ENCODE assay signal across 1 cellular context in the genomic region with DNA sequence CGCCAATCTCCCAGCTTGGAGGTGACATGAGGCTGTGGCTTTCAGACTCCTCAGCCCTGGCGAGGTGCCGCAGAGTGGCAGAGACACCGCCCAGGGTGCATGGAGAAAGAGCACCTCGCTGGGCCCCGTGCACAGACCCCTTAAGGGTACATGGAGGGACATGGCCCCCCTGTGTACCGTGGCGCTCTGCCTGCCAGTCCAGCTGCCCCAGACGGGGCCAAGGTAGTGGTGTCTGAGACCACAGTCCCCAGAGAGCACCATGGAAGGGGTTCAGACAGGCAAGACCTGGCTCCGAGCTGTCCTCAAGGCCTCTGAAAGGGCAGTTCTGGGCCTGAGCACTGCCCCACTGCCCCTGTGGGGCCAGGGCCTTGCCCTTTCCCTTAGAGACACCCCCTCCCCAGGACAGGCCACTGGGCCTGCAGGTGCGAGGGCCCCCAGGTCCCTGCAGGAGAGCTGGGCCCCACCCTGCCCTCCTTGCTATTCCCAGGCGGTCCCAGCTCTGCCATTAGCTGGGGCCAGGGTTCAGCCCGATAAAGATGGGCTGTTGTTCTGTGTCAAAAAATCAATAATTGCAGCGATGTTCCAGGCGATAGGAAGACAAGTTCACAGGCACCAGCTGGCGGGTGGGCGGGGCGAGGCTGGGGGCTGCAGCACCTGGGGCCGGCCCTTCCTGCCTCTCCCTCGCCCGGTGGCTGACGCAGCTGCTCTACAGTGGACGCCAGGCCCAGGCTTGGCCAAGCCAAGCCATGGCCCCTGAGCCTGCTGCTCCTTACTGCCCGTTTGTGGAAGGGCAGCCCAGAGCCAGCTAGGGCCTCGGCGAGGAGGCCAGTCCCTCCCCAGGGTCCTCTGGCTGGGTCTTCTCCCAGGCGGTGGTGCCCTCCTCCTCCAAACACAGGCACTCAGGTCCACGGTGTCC.
TF ChIP-seq lines count a peak whose summit lies in the region.

No MANE protein-coding gene starts in this region.

TF ChIP-seq in HepG2, 621 proteins besides CTCF, POLR2A, EP300 and RAD21 (continued from another document and continues in another):
- peak; percentile 40; the same call in 1 of the 2 replicates for TF ChIP-seq ZNF530 (CRISPR knock-in tag; IDR thresholded peaks at IDR 0.05; ENCODE audit: low read depth)
- no peak for TF ChIP-seq U2AF1 (optimal IDR thresholded peaks at IDR 0.05; ENCODE audit: low read depth, low read length)
- no peak for TF ChIP-seq ZFYVE20 (CRISPR knock-in tag; IDR thresholded peaks at IDR 0.05; ENCODE audit: borderline replicate concordance, low read depth)
- peak; percentile 74 for TF ChIP-seq CBX1 (IDR thresholded peaks at IDR 0.05; ENCODE audit: low read depth)
- TF ChIP-seq KAT7 (CRISPR knock-in tag; IDR thresholded peaks at IDR 0.05; ENCODE audit: borderline replicate concordance): peak; percentile 39; the same call in 1 of the 2 replicates
- TF ChIP-seq MAF1 (CRISPR knock-in tag; IDR thresholded peaks at IDR 0.05; ENCODE audit: borderline replicate concordance): no peak; the same call in 1 of the 2 replicates
- peak; percentile 79; the same call in 1 of the 2 replicates for TF ChIP-seq ZNF790 (CRISPR knock-in tag; IDR thresholded peaks at IDR 0.05; ENCODE audit: borderline replicate concordance)
- TF ChIP-seq, protein P1, sequence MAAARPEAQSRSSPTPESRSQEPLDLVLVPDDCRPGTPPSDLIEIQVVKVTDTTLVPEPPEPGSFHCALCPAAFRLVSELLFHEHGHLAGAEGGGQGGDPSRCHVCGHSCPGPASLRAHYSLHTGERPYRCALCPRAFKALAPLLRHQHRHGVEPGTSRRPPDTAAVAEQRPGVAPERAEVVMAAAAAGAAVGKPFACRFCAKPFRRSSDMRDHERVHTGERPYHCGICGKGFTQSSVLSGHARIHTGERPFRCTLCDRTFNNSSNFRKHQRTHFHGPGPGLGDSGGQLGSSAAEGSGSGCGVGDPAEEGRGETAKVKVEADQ (CRISPR knock-in tag; IDR thresholded peaks at IDR 0.05; ENCODE audit: borderline replicate concordance): peak; percentile 55; the same call in 1 of the 2 replicates
- TF ChIP-seq, protein P2, sequence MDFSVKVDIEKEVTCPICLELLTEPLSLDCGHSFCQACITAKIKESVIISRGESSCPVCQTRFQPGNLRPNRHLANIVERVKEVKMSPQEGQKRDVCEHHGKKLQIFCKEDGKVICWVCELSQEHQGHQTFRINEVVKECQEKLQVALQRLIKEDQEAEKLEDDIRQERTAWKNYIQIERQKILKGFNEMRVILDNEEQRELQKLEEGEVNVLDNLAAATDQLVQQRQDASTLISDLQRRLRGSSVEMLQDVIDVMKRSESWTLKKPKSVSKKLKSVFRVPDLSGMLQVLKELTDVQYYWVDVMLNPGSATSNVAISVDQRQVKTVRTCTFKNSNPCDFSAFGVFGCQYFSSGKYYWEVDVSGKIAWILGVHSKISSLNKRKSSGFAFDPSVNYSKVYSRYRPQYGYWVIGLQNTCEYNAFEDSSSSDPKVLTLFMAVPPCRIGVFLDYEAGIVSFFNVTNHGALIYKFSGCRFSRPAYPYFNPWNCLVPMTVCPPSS (IDR thresholded peaks at IDR 0.05): no peak
- peak; percentile 63; the same call in 1 of the 2 replicates for TF ChIP-seq ZBTB21 (CRISPR knock-in tag; IDR thresholded peaks at IDR 0.05)
- TF ChIP-seq, protein P3, sequence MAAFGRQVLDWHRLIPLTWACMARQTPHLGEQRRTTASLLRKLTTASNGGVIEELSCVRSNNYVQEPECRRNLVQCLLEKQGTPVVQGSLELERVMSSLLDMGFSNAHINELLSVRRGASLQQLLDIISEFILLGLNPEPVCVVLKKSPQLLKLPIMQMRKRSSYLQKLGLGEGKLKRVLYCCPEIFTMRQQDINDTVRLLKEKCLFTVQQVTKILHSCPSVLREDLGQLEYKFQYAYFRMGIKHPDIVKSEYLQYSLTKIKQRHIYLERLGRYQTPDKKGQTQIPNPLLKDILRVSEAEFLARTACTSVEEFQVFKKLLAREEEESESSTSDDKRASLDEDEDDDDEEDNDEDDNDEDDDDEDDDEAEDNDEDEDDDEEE (CRISPR knock-in tag; IDR thresholded peaks at IDR 0.05): peak; percentile 62; the same call in 1 of the 2 replicates
- TF ChIP-seq, protein P4, sequence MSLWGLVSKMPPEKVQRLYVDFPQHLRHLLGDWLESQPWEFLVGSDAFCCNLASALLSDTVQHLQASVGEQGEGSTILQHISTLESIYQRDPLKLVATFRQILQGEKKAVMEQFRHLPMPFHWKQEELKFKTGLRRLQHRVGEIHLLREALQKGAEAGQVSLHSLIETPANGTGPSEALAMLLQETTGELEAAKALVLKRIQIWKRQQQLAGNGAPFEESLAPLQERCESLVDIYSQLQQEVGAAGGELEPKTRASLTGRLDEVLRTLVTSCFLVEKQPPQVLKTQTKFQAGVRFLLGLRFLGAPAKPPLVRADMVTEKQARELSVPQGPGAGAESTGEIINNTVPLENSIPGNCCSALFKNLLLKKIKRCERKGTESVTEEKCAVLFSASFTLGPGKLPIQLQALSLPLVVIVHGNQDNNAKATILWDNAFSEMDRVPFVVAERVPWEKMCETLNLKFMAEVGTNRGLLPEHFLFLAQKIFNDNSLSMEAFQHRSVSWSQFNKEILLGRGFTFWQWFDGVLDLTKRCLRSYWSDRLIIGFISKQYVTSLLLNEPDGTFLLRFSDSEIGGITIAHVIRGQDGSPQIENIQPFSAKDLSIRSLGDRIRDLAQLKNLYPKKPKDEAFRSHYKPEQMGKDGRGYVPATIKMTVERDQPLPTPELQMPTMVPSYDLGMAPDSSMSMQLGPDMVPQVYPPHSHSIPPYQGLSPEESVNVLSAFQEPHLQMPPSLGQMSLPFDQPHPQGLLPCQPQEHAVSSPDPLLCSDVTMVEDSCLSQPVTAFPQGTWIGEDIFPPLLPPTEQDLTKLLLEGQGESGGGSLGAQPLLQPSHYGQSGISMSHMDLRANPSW (CRISPR knock-in tag; IDR thresholded peaks at IDR 0.05; ENCODE audit: borderline replicate concordance): peak; percentile 98
- TF ChIP-seq POGZ (CRISPR knock-in tag; IDR thresholded peaks at IDR 0.05): peak; percentile 85
- 0 out of 2 replicates have a peak, but pooled peaks have one; percentile 68 for TF ChIP-seq SP140L (CRISPR knock-in tag; IDR thresholded peaks at IDR 0.05; ENCODE audit: borderline replicate concordance)
- TF ChIP-seq, protein P5, sequence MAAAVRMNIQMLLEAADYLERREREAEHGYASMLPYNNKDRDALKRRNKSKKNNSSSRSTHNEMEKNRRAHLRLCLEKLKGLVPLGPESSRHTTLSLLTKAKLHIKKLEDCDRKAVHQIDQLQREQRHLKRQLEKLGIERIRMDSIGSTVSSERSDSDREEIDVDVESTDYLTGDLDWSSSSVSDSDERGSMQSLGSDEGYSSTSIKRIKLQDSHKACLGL (CRISPR knock-in tag; IDR thresholded peaks at IDR 0.05): peak; percentile 43
- TF ChIP-seq ZNF724P (CRISPR knock-in tag; IDR thresholded peaks at IDR 0.05; ENCODE audit: borderline replicate concordance): no peak
- TF ChIP-seq PHF8 (CRISPR knock-in tag; IDR thresholded peaks at IDR 0.05): peak; percentile 75
- TF ChIP-seq FLYWCH1 (CRISPR knock-in tag; IDR thresholded peaks at IDR 0.05): no peak
- TF ChIP-seq, protein P6, sequence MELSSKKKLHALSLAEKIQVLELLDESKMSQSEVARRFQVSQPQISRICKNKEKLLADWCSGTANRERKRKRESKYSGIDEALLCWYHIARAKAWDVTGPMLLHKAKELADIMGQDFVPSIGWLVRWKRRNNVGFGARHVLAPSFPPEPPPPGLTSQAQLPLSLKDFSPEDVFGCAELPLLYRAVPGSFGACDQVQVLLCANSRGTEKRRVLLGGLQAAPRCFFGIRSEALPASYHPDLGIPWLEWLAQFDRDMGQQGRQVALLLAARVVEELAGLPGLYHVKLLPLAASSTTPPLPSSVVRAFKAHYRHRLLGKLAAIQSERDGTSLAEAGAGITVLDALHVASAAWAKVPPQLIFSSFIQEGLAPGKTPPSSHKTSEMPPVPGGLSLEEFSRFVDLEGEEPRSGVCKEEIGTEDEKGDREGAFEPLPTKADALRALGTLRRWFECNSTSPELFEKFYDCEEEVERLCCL (CRISPR knock-in tag; IDR thresholded peaks at IDR 0.05; ENCODE audit: borderline replicate concordance): peak; percentile 79; the same call in 1 of the 2 replicates
- no peak for TF ChIP-seq SYNCRIP (IDR thresholded peaks at IDR 0.05; ENCODE audit: insufficient read depth, low read depth, low read length)
- TF ChIP-seq, protein P7, sequence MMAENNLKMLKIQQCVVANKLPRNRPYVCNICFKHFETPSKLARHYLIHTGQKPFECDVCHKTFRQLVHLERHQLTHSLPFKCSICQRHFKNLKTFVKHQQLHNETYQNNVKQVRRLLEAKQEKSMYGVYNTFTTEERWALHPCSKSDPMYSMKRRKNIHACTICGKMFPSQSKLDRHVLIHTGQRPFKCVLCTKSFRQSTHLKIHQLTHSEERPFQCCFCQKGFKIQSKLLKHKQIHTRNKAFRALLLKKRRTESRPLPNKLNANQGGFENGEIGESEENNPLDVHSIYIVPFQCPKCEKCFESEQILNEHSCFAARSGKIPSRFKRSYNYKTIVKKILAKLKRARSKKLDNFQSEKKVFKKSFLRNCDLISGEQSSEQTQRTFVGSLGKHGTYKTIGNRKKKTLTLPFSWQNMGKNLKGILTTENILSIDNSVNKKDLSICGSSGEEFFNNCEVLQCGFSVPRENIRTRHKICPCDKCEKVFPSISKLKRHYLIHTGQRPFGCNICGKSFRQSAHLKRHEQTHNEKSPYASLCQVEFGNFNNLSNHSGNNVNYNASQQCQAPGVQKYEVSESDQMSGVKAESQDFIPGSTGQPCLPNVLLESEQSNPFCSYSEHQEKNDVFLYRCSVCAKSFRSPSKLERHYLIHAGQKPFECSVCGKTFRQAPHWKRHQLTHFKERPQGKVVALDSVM (CRISPR knock-in tag; IDR thresholded peaks at IDR 0.05): peak; percentile 40; the same call in 1 of the 2 replicates
- no peak for TF ChIP-seq ZNF367 (CRISPR knock-in tag; IDR thresholded peaks at IDR 0.05; ENCODE audit: borderline replicate concordance)
- TF ChIP-seq, protein P8, sequence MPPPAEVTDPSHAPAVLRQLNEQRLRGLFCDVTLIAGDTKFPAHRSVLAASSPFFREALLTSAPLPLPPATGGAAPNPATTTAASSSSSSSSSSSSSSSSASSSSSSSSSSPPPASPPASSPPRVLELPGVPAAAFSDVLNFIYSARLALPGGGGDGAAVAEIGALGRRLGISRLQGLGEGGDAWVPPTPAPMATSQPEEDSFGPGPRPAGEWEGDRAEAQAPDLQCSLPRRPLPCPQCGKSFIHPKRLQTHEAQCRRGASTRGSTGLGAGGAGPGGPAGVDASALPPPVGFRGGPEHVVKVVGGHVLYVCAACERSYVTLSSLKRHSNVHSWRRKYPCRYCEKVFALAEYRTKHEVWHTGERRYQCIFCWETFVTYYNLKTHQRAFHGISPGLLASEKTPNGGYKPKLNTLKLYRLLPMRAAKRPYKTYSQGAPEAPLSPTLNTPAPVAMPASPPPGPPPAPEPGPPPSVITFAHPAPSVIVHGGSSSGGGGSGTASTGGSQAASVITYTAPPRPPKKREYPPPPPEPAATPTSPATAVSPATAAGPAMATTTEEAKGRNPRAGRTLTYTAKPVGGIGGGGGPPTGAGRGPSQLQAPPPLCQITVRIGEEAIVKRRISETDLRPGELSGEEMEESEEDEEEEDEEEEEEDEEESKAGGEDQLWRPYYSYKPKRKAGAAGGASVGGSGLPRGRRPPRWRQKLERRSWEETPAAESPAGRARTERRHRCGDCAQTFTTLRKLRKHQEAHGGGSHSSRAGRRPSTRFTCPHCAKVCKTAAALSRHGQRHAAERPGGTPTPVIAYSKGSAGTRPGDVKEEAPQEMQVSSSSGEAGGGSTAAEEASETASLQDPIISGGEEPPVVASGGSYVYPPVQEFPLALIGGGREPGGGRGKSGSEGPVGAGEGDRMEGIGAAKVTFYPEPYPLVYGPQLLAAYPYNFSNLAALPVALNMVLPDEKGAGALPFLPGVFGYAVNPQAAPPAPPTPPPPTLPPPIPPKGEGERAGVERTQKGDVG (CRISPR knock-in tag; IDR thresholded peaks at IDR 0.05; ENCODE audit: borderline replicate concordance): peak; percentile 87
- peak; percentile 83; the same call in 1 of the 2 replicates for TF ChIP-seq NCOA1 (CRISPR knock-in tag; IDR thresholded peaks at IDR 0.05)
- TF ChIP-seq, protein P9, sequence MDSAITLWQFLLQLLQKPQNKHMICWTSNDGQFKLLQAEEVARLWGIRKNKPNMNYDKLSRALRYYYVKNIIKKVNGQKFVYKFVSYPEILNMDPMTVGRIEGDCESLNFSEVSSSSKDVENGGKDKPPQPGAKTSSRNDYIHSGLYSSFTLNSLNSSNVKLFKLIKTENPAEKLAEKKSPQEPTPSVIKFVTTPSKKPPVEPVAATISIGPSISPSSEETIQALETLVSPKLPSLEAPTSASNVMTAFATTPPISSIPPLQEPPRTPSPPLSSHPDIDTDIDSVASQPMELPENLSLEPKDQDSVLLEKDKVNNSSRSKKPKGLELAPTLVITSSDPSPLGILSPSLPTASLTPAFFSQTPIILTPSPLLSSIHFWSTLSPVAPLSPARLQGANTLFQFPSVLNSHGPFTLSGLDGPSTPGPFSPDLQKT (CRISPR knock-in tag; IDR thresholded peaks at IDR 0.05; ENCODE audit: borderline replicate concordance): no peak
- TF ChIP-seq, protein P10, sequence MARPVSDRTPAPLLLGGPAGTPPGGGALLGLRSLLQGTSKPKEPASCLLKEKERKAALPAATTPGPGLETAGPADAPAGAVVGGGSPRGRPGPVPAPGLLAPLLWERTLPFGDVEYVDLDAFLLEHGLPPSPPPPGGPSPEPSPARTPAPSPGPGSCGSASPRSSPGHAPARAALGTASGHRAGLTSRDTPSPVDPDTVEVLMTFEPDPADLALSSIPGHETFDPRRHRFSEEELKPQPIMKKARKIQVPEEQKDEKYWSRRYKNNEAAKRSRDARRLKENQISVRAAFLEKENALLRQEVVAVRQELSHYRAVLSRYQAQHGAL (CRISPR knock-in tag; IDR thresholded peaks at IDR 0.05; ENCODE audit: not compliant biosample characterization): no peak
- TF ChIP-seq ZNF292 (CRISPR knock-in tag; IDR thresholded peaks at IDR 0.05; ENCODE audit: borderline replicate concordance, low read depth): peak; percentile 88; the same call in 1 of the 2 replicates
- TF ChIP-seq, protein P11, sequence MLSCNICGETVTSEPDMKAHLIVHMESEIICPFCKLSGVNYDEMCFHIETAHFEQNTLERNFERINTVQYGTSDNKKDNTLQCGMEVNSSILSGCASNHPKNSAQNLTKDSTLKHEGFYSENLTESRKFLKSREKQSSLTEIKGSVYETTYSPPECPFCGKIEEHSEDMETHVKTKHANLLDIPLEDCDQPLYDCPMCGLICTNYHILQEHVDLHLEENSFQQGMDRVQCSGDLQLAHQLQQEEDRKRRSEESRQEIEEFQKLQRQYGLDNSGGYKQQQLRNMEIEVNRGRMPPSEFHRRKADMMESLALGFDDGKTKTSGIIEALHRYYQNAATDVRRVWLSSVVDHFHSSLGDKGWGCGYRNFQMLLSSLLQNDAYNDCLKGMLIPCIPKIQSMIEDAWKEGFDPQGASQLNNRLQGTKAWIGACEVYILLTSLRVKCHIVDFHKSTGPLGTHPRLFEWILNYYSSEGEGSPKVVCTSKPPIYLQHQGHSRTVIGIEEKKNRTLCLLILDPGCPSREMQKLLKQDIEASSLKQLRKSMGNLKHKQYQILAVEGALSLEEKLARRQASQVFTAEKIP (CRISPR knock-in tag; IDR thresholded peaks at IDR 0.05; ENCODE audit: borderline replicate concordance): no peak
- peak; percentile 64 for TF ChIP-seq REPIN1 (CRISPR knock-in tag; IDR thresholded peaks at IDR 0.05; ENCODE audit: borderline replicate concordance, low read depth)
- TF ChIP-seq ZNF430 (CRISPR knock-in tag; IDR thresholded peaks at IDR 0.05): peak; percentile 99
- TF ChIP-seq HCFC1 (IDR thresholded peaks at IDR 0.05; ENCODE audit: low read depth, low read length): no peak
- no peak for TF ChIP-seq ZNF20 (CRISPR knock-in tag; IDR thresholded peaks at IDR 0.05)
- peak; percentile 54; the same call in 1 of the 2 replicates for TF ChIP-seq ZSCAN30 (CRISPR knock-in tag; IDR thresholded peaks at IDR 0.05)
